ENCODE assay signal across 9 cellular contexts in the genomic region with DNA sequence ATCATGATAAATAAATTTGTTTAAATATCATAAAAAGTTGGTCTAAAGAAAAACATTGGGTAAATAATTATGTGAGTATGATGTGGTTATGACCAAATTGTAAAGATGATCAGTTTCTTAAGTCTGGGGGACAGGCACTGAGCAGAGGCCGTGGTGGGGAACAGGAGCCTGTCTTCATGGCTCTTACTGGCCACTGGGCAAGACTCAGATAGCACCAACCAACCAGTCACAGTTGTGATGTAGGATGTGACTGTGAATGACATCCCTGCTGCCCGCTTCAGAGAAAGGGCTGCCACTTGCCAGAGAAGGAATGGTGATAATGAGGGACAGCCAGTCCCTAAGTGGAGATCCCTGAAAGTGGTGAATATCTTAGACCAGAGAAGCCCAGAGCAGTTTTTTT. TPM values are rescaled to one million over a fixed set of nuclear protein-coding genes. Genes with fewer than 3 reads are reported as not detected.
DNase-seq lines count a peak whose midpoint lies in the region; ATAC-seq and TF ChIP-seq lines count a peak whose summit lies in the region.
"Had no signal": no experiment of that assay in that cellular context is flagged by ENCODE, and none has a peak within 500 bp of the region (broad histone marks: within the 10 kb centered on the region; RNA-seq: fewer than 3 reads in every experiment).

No MANE protein-coding gene starts in this region.

- CTCF ChIA-PET in CD4-positive, alpha-beta memory T cell (lab: Charles Lee; ENCODE audit: partially characterized antibody): no interaction called here
- CTCF ChIA-PET in HCT116 (lab: Charles Lee): no interaction called here
- CTCF ChIA-PET in activated CD8-positive, alpha-beta T cell treated with anti-CD3 and anti-CD28 coated beads, Interleukin-2, amount 10 ng/mL, durations not matched to agents 7 days and 5 days (lab: Charles Lee): interaction anchor here (0.6 to 2.0 kb wide), 3 partner anchors 11 to 122 kb away, joined by 3 to 5 read pairs (median 3); no protein-coding TSS in a partner anchor
- CTCF ChIA-PET in mammary epithelial cell (lab: Charles Lee; ENCODE audit: low non-redundant PET): no interaction called here

- POLR2A ChIA-PET in CD4-positive, alpha-beta memory T cell (lab: Charles Lee; ENCODE audit: partially characterized antibody): no interaction called here
- POLR2A ChIA-PET in HCT116 (lab: Charles Lee): interaction anchor here (1.0 kb wide), 1 partner anchor 121 kb away, joined by 4 read pairs; no protein-coding TSS in a partner anchor
- POLR2A ChIA-PET in activated CD8-positive, alpha-beta T cell treated with anti-CD3 and anti-CD28 coated beads, Interleukin-2, amount 10 ng/mL, durations not matched to agents 7 days and 5 days (lab: Charles Lee): no interaction called here

- H3K9ac ChIP-seq in HCT116 (ENCODE audit: low read length) (0 out of 2 replicates have a peak overlapping the region, but pooled peaks have one; percentile 5), mucosa of stomach (ENCODE audit: low read length) (peak overlapping the region; percentile 66), mammary epithelial cell (ENCODE audit: insufficient read depth, low read length) (no peak overlapping the region)

- no peaks in the 10 kb centered on the region for H3K27me3 Mint-ChIP-seq in CD4-positive, alpha-beta memory T cell
- H3K27me3 Mint-ChIP-seq in activated CD8-positive, alpha-beta T cell treated with anti-CD3 and anti-CD28 coated beads, Interleukin-2, amount 10 ng/mL, durations not matched to agents 7 days and 5 days (ENCODE audit: low read depth): no peaks in the 10 kb centered on the region

- peaks cover 78% of the 10 kb centered on the region for H3K79me2 ChIP-seq in HCT116 (ENCODE audit: insufficient read depth, low read length)
- no peaks in the 10 kb centered on the region for H3K79me2 ChIP-seq in mammary epithelial cell (ENCODE audit: insufficient read depth, low read length)

- TF ChIP-seq POLR2A in HCT116 (IDR thresholded peaks at IDR 0.05; ENCODE audit: borderline replicate concordance, extremely low read depth, insufficient read depth, insufficient read length): no peak

- H3K4me2 ChIP-seq in HCT116 (ENCODE audit: low read length) (peak overlapping the region; percentile 73), mammary epithelial cell (ENCODE audit: insufficient read depth, low read depth, low read length) (no peak overlapping the region)

- peaks cover 48 to 74% (median 60%) of the 10 kb centered on the region in 4 donors for H3K4me1 Mint-ChIP-seq in CD4-positive, alpha-beta memory T cell
- H3K4me1 Mint-ChIP-seq in activated CD8-positive, alpha-beta T cell treated with anti-CD3 and anti-CD28 coated beads, Interleukin-2, amount 10 ng/mL, durations not matched to agents 7 days and 5 days (ENCODE audit: low read depth): peaks cover 69% of the 10 kb centered on the region

- H3K4me1 ChIP-seq in CD4-positive, alpha-beta memory T cell (ENCODE audit: insufficient read depth, low read length): peaks cover 69% of the 10 kb centered on the region
- peaks cover 75 to 85% of the 10 kb centered on the region in 2 experiments for H3K4me1 ChIP-seq in HCT116 (ENCODE audit: control insufficient read depth in 1 of 2, insufficient read depth in 2 of 2, low read length in 2 of 2)
- peaks cover 69% of the 10 kb centered on the region for H3K4me1 ChIP-seq in mucosa of stomach (ENCODE audit: control insufficient read depth, insufficient read depth, low read length)
- peaks cover 5% of the 10 kb centered on the region for H3K4me1 ChIP-seq in mammary epithelial cell (ENCODE audit: insufficient read depth, low read length)

- TF ChIP-seq RAD21 in HCT116 (IDR thresholded peaks at IDR 0.05; ENCODE audit: low read depth): no peak

- H3K36me3 Mint-ChIP-seq in CD4-positive, alpha-beta memory T cell: peaks cover 0 to 5% of the 10 kb centered on the region in 2 donors
- peaks cover 37% of the 10 kb centered on the region for H3K36me3 Mint-ChIP-seq in activated CD8-positive, alpha-beta T cell treated with anti-CD3 and anti-CD28 coated beads, Interleukin-2, amount 10 ng/mL, durations not matched to agents 7 days and 5 days (ENCODE audit: low read depth)

- intact Hi-C loops in CD4-positive, alpha-beta memory T cell (cut with micrococcal nuclease): no loop called here
- intact Hi-C loops in HCT116 (cut with micrococcal nuclease): no loop called here
- intact Hi-C loops in mammary epithelial cell (cut with micrococcal nuclease): no loop called here

- ATAC-seq in HCT116 (no peak), GM18870 (IDR thresholded peaks at IDR 0.05; ENCODE audit: unreplicated experiment) (no peak)
- no peak for ATAC-seq in activated CD8-positive, alpha-beta T cell treated with anti-CD3 and anti-CD28 coated beads, Interleukin-2, amount 10 ng/mL, durations not matched to agents 7 days and 5 days

- H3K9me3 Mint-ChIP-seq in CD4-positive, alpha-beta memory T cell: no peaks in the 10 kb centered on the region
- no peaks in the 10 kb centered on the region for H3K9me3 Mint-ChIP-seq in activated CD8-positive, alpha-beta T cell treated with anti-CD3 and anti-CD28 coated beads, Interleukin-2, amount 10 ng/mL, durations not matched to agents 7 days and 5 days (ENCODE audit: insufficient read depth)

- TF ChIP-seq CTCF in HCT116 (IDR thresholded peaks at IDR 0.05 in 2 of 3, conservative IDR thresholded peaks at IDR 0.05 in 1 of 3; ENCODE audit: borderline replicate concordance in 1 of 3, insufficient read depth in 1 of 3, low read depth in 2 of 3, low read length in 2 of 3) (no peak), mammary epithelial cell (conservative IDR thresholded peaks at IDR 0.05 in 1 of 2, IDR thresholded peaks at IDR 0.05 in 1 of 2; ENCODE audit: extremely low read depth in 1 of 2, insufficient read depth in 1 of 2, low read depth in 1 of 2, low read length in 2 of 2) (no peak)

- H3K4me3 ChIP-seq in CD4-positive, alpha-beta memory T cell (ENCODE audit: low read length in 2 of 2): no peak overlapping the region
- H3K4me3 ChIP-seq in HCT116 (replicated peaks in 1 of 2; ENCODE audit: low read depth in 1 of 2, low read length in 2 of 2) (no peak overlapping the region), mucosa of stomach (ENCODE audit: low read length) (peak overlapping the region; percentile 32), mammary epithelial cell (replicated peaks in 1 of 3; ENCODE audit: insufficient read depth in 1 of 3, low read depth in 2 of 3, low read length in 3 of 3) (no peak overlapping the region)

- peak overlapping the region in 4 of 7 donors; percentile 60 to 85 (median 77) for H3K27ac Mint-ChIP-seq in CD4-positive, alpha-beta memory T cell
- peak overlapping the region; percentile 32 for H3K27ac Mint-ChIP-seq in activated CD8-positive, alpha-beta T cell treated with anti-CD3 and anti-CD28 coated beads, Interleukin-2, amount 10 ng/mL, durations not matched to agents 7 days and 5 days

- H2AFZ ChIP-seq in HCT116 (ENCODE audit: low read depth, low read length, poor library complexity, severe bottlenecking) (no peak overlapping the region), mammary epithelial cell (ENCODE audit: low read depth, low read length) (no peak overlapping the region)

- RAD21 ChIA-PET in HCT116 (lab: Charles Lee; ENCODE audit: low non-redundant PET in 1 of 2, low total read pairs in 2 of 2, uncharacterized antibody in 2 of 2, unreplicated experiment in 2 of 2): interaction anchor here in 1 of 2 experiments (0.5 kb wide), 1 partner anchor 90 kb away, joined by 4 read pairs; no protein-coding TSS in a partner anchor

- dilution Hi-C loops in mammary epithelial cell (cut with HindIII; ENCODE audit: low sequenced_read_pairs): no loop called here

- H3K36me3 ChIP-seq in CD4-positive, alpha-beta memory T cell (ENCODE audit: insufficient read depth, low read length): no peaks in the 10 kb centered on the region
- H3K36me3 ChIP-seq in HCT116 (ENCODE audit: control insufficient read depth in 1 of 2, insufficient read depth in 2 of 2, low read length in 2 of 2) (no peaks in the 10 kb centered on the region), mucosa of stomach (ENCODE audit: control insufficient read depth, insufficient read depth, low read length) (no peaks in the 10 kb centered on the region), mammary epithelial cell (ENCODE audit: insufficient read depth, low read length) (no peaks in the 10 kb centered on the region)

- WGBS in mammary epithelial cell (ENCODE audit: low coverage, missing lambda C conversion rate): 79% methylated on average over 2 of the region's 2 CpGs

- H3K27me3 ChIP-seq in CD4-positive, alpha-beta memory T cell (ENCODE audit: insufficient read depth, low read length): no peaks in the 10 kb centered on the region
- H3K27me3 ChIP-seq in HCT116 (ENCODE audit: insufficient read depth, low read length) (no peaks in the 10 kb centered on the region), mucosa of stomach (ENCODE audit: control insufficient read depth, insufficient read depth, low read length) (no peaks in the 10 kb centered on the region), mammary epithelial cell (ENCODE audit: insufficient read depth, low read length) (no peaks in the 10 kb centered on the region)

- H3K9me2 ChIP-seq in HCT116 (ENCODE audit: insufficient read depth): no peaks in the 10 kb centered on the region

- DNase-seq in CD4-positive, alpha-beta memory T cell: no peak
- DNase-seq in HCT116 (ENCODE audit: low read depth, low spot score) (no peak), superior temporal gyrus (ENCODE audit: extremely low spot score) (no peak), KG1 (lab: John Stamatoyannopoulos, UW) (no peak), mammary epithelial cell (no peak)
- DNase-seq in activated CD8-positive, alpha-beta T cell treated with anti-CD3 and anti-CD28 coated beads, Interleukin-2, amount 10 ng/mL, durations not matched to agents 7 days and 5 days: no peak
- DNase-seq: NCI-H2171 had no signal

- no peaks in the 10 kb centered on the region for H3K9me3 ChIP-seq in CD4-positive, alpha-beta memory T cell (ENCODE audit: control insufficient read depth in 1 of 2, low read length in 2 of 2)
- H3K9me3 ChIP-seq in HCT116 (ENCODE audit: control insufficient read depth in 1 of 2, insufficient read depth in 1 of 2, low read depth in 1 of 2, low read length in 2 of 2) (no peaks in the 10 kb centered on the region), mucosa of stomach (ENCODE audit: control insufficient read depth, low read length) (no peaks in the 10 kb centered on the region), mammary epithelial cell (replicated peaks; ENCODE audit: insufficient read depth, low read length) (no peaks in the 10 kb centered on the region)

- H3K27ac ChIP-seq in CD4-positive, alpha-beta memory T cell (ENCODE audit: low read depth, low read length): no peak overlapping the region
- H3K27ac ChIP-seq in HCT116 (ENCODE audit: low read depth, low read length) (peak overlapping the region; percentile 79), mammary epithelial cell (ENCODE audit: insufficient read depth, low read depth, low read length) (no peak overlapping the region)

- no peaks in the 10 kb centered on the region for H4K20me1 ChIP-seq in HCT116 (ENCODE audit: insufficient read depth)
- H4K20me1 ChIP-seq in mammary epithelial cell (ENCODE audit: insufficient read depth, low read length): no peaks in the 10 kb centered on the region

- in situ Hi-C loops in mammary epithelial cell (cut with MboI; ENCODE audit: low sequenced_read_pairs in 2 of 2): no loop called here

- H3K4me3 Mint-ChIP-seq in CD4-positive, alpha-beta memory T cell: peak overlapping the region in 1 of 8 donors; percentile 64
- H3K4me3 Mint-ChIP-seq in activated CD8-positive, alpha-beta T cell treated with anti-CD3 and anti-CD28 coated beads, Interleukin-2, amount 10 ng/mL, durations not matched to agents 7 days and 5 days: no peak overlapping the region

- BruUV-seq in HCT116 (replicated peaks; lab: Mats Ljungman, UMichigan): no TSS peak
- no TSS peak for BruUV-seq in mammary epithelial cell (replicated peaks; lab: Mats Ljungman, UMichigan)

RNA-seq across cellular contexts. Expression of a gene that starts 7.0 kb away (rescaled TPM):
- 10 to 100 TPM; 57.8 to 57.9 TPM for total RNA-seq in CD4-positive, alpha-beta memory T cell
- polyA plus RNA-seq in CD4-positive, alpha-beta memory T cell: 10 to 100 TPM in 1 of 2 donors, 1 to 10 TPM in 1; 3.3 to 16.6 TPM
- 19.1 TPM for total RNA-seq in HCT116 (2021; ENCODE audit: unreplicated experiment)
- polyA plus RNA-seq in HCT116 (2012): 8.9 and 9.6 TPM in 2 replicates
- total RNA-seq in activated CD8-positive, alpha-beta T cell treated with anti-CD3 and anti-CD28 coated beads, Interleukin-2, amount 10 ng/mL, durations not matched to agents 7 days and 5 days: 10 to 100 TPM; 56.5 to 62.9 TPM
- total RNA-seq in mammary epithelial cell: 1 to 10 TPM in 1 of 2 donors, under 1 TPM in 1; 0.73 to 1.5 TPM
- 0.32 TPM for polyA plus RNA-seq in mammary epithelial cell
- polyA minus RNA-seq in mammary epithelial cell: not detected
